ENCODE assay signal across 9 cellular contexts in the genomic region with DNA sequence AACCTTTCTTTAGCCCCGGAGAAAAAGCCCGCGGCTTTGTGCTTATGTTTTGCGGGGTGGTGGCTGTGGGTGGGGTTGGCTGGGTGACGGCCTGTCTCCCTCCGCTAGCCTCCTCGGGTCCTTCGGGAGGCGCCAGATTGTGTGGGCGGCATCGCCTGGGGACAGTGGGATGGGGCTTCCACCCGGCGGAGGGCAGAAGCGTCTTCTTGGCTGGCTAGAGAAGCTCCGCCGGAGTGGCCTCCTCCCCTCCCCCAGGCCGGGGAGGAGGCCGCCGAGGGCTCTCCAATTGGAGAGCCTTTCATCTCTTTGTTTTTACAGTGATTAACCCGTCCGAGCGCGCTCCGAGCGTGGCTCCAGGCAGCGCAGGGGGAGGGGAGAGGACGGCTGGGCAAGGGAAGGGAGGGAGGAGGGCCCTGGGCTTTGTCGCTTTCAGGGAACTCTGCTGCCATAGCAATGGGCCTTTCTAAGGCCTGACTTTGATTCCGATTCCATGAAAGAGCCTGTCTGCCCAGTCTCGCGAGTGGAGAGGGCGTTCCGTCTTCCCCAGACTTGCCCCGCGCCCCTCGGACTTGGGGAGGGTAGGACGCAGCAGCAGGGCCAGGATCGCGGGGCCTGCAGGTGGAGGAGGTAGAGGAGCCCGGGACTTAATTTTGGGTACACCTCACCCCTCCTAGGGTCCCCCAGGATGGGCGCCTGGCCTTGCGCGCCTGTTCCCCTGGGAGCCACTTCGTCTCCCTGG. TPM values are rescaled to one million over a fixed set of nuclear protein-coding genes. Genes with fewer than 3 reads are reported as not detected.
DNase-seq lines count a peak whose midpoint lies in the region; ATAC-seq, FAIRE-seq and TF ChIP-seq lines count a peak whose summit lies in the region.
"Had no signal": no experiment of that assay in that cellular context is flagged by ENCODE, and none has a peak within 500 bp of the region (broad histone marks: within the 10 kb centered on the region; RNA-seq: fewer than 3 reads in every experiment).

No MANE protein-coding gene starts in this region.

- intact Hi-C loops in heart left ventricle (cut with DNase I), result no loop called here
- intact Hi-C loops in sigmoid colon (cut with DNase I), result no loop called here
- intact Hi-C loops in kidney (cut with DNase I), result no loop called here

- 2 to 3% (median 2%) methylated on average over 28 to 44 of the region's 44 CpGs for WGBS in heart left ventricle, 4 donors
- WGBS in sigmoid colon, 2 donors, result 4% methylated on average over 44 of the region's 44 CpGs

- H3K36me3 Mint-ChIP-seq in stimulated activated effector memory CD8-positive, alpha-beta T cell treated with anti-CD3 and anti-CD28 coated beads, Interleukin-12 subunit alpha, Interleukin-12 subunit beta, amount 100 ng/mL, for 72 hours, result no peaks in the 10 kb centered on the region

- H3K4me3 Mint-ChIP-seq in stimulated activated effector memory CD8-positive, alpha-beta T cell treated with anti-CD3 and anti-CD28 coated beads, Interleukin-12 subunit alpha, Interleukin-12 subunit beta, amount 100 ng/mL, for 72 hours, result no peak overlapping the region

- H3K4me1 Mint-ChIP-seq in stimulated activated effector memory CD8-positive, alpha-beta T cell treated with anti-CD3 and anti-CD28 coated beads, Interleukin-12 subunit alpha, Interleukin-12 subunit beta, amount 100 ng/mL, for 72 hours, result peaks cover 7% of the 10 kb centered on the region

- TF ChIP-seq CTCF in heart left ventricle (IDR thresholded peaks at IDR 0.05) (no peak), sigmoid colon (IDR thresholded peaks at IDR 0.05) (no peak), kidney (IDR thresholded peaks at IDR 0.05; ENCODE audit: borderline replicate concordance, extremely low read depth, insufficient read depth) (no peak)

- H3K27ac ChIP-seq in heart left ventricle (no peak overlapping the region), sigmoid colon (no peak overlapping the region), kidney (ENCODE audit: low read depth in 2 of 2, low read length in 2 of 2) (no peak overlapping the region)

- no peak for FAIRE-seq in kidney (lab: Jason Lieb, UNC)

- peak; percentile 93 for DNase-seq in AG08396 (ENCODE audit: low spot score)
- peak; percentile 35 for DNase-seq in HuH-7 (ENCODE audit: low spot score)
- peak; percentile 80 for DNase-seq in T1000 (lab: John Stamatoyannopoulos, UW)
- DNase-seq in heart left ventricle, result no peak
- no peak for DNase-seq in sigmoid colon
- DNase-seq in kidney, result no peak
- no peak for DNase-seq in stimulated activated effector memory CD8-positive, alpha-beta T cell treated with anti-CD3 and anti-CD28 coated beads, Interleukin-12 subunit alpha, Interleukin-12 subunit beta, amount 100 ng/mL, for 72 hours (ENCODE audit: low spot score in 2 of 2)

- TF ChIP-seq POLR2A in heart left ventricle (IDR thresholded peaks at IDR 0.05), result no peak
- no peak for TF ChIP-seq POLR2A in sigmoid colon (IDR thresholded peaks at IDR 0.05)

- H3K27me3 ChIP-seq in heart left ventricle, result peaks cover 24 to 85% (median 67%) of the 10 kb centered on the region in 9 donors
- H3K27me3 ChIP-seq in sigmoid colon, result peaks cover 13 to 81% (median 66%) of the 10 kb centered on the region in 3 donors

- H3K4me1 ChIP-seq in heart left ventricle, result peaks cover 0 to 32% (median 18%) of the 10 kb centered on the region in 12 donors
- H3K4me1 ChIP-seq in sigmoid colon, result peaks cover 0 to 26% (median 23%) of the 10 kb centered on the region in 4 donors
- H3K4me1 ChIP-seq in kidney (ENCODE audit: control insufficient read depth in 1 of 2, insufficient read depth in 1 of 2, low read depth in 1 of 2, low read length in 2 of 2), result peaks cover 0 to 2% of the 10 kb centered on the region in 2 donors

- peak in 2 of 4 donors; percentile 20 to 37 for ATAC-seq in heart left ventricle
- ATAC-seq in stimulated activated effector memory CD8-positive, alpha-beta T cell treated with anti-CD3 and anti-CD28 coated beads, Interleukin-12 subunit alpha, Interleukin-12 subunit beta, amount 100 ng/mL, for 72 hours, result no peak
- ATAC-seq in HG02840 (IDR thresholded peaks at IDR 0.05; ENCODE audit: low FRiP score, unreplicated experiment), result no peak

- no peaks in the 10 kb centered on the region for H3K36me3 ChIP-seq in heart left ventricle
- no peaks in the 10 kb centered on the region for H3K36me3 ChIP-seq in sigmoid colon
- no peaks in the 10 kb centered on the region for H3K36me3 ChIP-seq in kidney (ENCODE audit: control insufficient read depth in 1 of 2, insufficient read depth in 2 of 2, low read length in 2 of 2)

- H3K27ac Mint-ChIP-seq in stimulated activated effector memory CD8-positive, alpha-beta T cell treated with anti-CD3 and anti-CD28 coated beads, Interleukin-12 subunit alpha, Interleukin-12 subunit beta, amount 100 ng/mL, for 72 hours, result no peak overlapping the region

- no peaks in the 10 kb centered on the region for H3K9me3 ChIP-seq in heart left ventricle
- no peaks in the 10 kb centered on the region for H3K9me3 ChIP-seq in sigmoid colon
- H3K9me3 ChIP-seq in kidney (ENCODE audit: control insufficient read depth in 1 of 2, low read length in 2 of 2), result no peaks in the 10 kb centered on the region

- H3K9me3 Mint-ChIP-seq in stimulated activated effector memory CD8-positive, alpha-beta T cell treated with anti-CD3 and anti-CD28 coated beads, Interleukin-12 subunit alpha, Interleukin-12 subunit beta, amount 100 ng/mL, for 72 hours, result no peaks in the 10 kb centered on the region

- H3K9ac ChIP-seq in kidney (ENCODE audit: low read length in 2 of 2), result no peak overlapping the region

- TF ChIP-seq EP300 in sigmoid colon (IDR thresholded peaks at IDR 0.05), result no peak

- H3K4me3 ChIP-seq in heart left ventricle, result peak overlapping the region in 11 of 12 donors; percentile 2 to 45 (median 32)
- H3K4me3 ChIP-seq in sigmoid colon, result peak overlapping the region; percentile 8 to 45 (median 38)
- H3K4me3 ChIP-seq in kidney (ENCODE audit: low read length in 2 of 2), result peak overlapping the region in 1 of 2 donors; percentile 29

RNA-seq across cellular contexts. Expression of a gene that starts 36.7 kb away (rescaled TPM):
- total RNA-seq in heart left ventricle, result 1 to 10 TPM in 1 of 9 donors, under 1 TPM in 2, not detected in 6; 0.08 to 1.3 (median 0.68) TPM
- polyA plus RNA-seq in heart left ventricle, result under 1 TPM in 1 of 2 donors, not detected in 1; 0.01 TPM
- total RNA-seq in sigmoid colon, result not detected
- polyA plus RNA-seq in sigmoid colon, result 1 to 10 TPM in 1 of 3 donors, under 1 TPM in 1, not detected in 1; 0.46 to 1.4 TPM
- 0.13 TPM for total RNA-seq in kidney
- not detected for polyA plus RNA-seq in kidney (ENCODE audit: insufficient read depth, low read depth, low replicate concordance)

RNA-seq across cellular contexts. Expression of a gene that starts 41.7 kb away (rescaled TPM):
- total RNA-seq in heart left ventricle, result under 1 TPM in 1 of 9 donors, not detected in 8; 0.11 TPM
- polyA plus RNA-seq in heart left ventricle, result not detected
- total RNA-seq in sigmoid colon, result not detected
- under 1 TPM in 2 of 3 donors, not detected in 1; 0.13 to 0.46 TPM for polyA plus RNA-seq in sigmoid colon
- total RNA-seq in kidney, result not detected
- not detected for polyA plus RNA-seq in kidney (ENCODE audit: insufficient read depth, low read depth, low replicate concordance)
- total RNA-seq: temporal lobe had no signal

RNA-seq across cellular contexts. Expression of a gene that starts 46.9 kb away (rescaled TPM):
- total RNA-seq in heart left ventricle (not detected), sigmoid colon (not detected), kidney (not detected)
- polyA plus RNA-seq in heart left ventricle (not detected), sigmoid colon (not detected), kidney (ENCODE audit: insufficient read depth, low read depth, low replicate concordance) (not detected)

Comparison
In these comparisons a context has a peak if more than half of its experiments do, and no peak if none do; other contexts are left out.
1. DNase-seq: peak in AG08396 (single experiment), HuH-7 (single experiment) and T1000 (single experiment); none in heart left ventricle (0 of 5), sigmoid colon (single experiment), kidney (single experiment) and stimulated activated effector memory CD8-positive, alpha-beta T cell treated with anti-CD3 and anti-CD28 coated beads, Interleukin-12 subunit alpha, Interleukin-12 subunit beta, amount 100 ng/mL, for 72 hours (0 of 2).